In the genomic region with DNA sequence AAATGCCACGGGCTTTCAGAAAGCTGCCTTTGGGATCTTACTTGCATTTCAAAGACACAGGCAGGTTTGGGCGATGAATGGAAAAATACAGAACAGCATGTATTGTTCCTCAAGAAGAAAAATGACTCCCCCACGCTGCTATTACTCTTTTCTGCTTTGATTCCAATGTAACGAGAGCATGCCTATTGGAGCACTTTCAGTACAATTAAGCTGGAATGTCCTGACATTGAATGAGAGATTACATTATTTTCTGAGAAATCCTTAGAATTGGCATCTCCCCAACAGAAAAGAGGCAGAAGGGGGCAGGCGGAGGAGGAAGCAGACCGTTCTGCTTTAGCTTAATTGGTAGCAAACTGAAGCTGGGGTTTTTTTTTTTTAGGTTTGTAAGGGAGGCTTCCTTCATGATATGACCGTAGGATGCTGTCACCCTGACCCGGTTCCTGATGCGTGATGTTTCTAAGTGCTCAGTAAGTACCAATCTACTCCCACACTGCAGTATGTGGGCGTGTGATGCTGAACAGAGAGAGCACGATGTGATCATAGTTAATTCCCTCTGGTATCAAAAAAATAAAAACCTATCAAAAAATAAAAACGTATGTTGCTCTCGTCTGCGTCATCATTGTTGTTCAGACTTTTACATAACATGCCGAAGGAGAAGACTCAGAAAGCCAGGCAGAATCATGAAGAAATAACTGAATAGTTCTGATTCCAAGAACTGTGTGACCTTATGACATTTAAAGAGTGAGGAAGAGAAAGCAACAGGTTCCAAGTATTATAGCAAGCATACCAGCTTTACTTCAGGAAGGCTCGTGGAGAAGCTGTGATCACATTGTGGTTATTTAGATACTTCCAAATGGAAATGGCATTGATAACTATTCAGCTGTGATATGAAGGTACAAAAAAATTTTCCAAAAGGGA, we compare ENCODE assay signal across 11 cellular contexts. TPM values are rescaled to one million over a fixed set of nuclear protein-coding genes. Genes with fewer than 3 reads are reported as not detected.
DNase-seq lines count a peak whose midpoint lies in the region; ATAC-seq and TF ChIP-seq lines count a peak whose summit lies in the region.
"Had no signal": no experiment of that assay in that cellular context is flagged by ENCODE, and none has a peak within 500 bp of the region (broad histone marks: within the 10 kb centered on the region; RNA-seq: fewer than 3 reads in every experiment).

No MANE protein-coding gene starts in this region.

- H3K36me3 Mint-ChIP-seq in chondrocyte (ENCODE audit: low read depth) = peaks cover 11% of the 10 kb centered on the region

- TF ChIP-seq CTCF in ascending aorta (IDR thresholded peaks at IDR 0.05) (no peak), chondrocyte (IDR thresholded peaks at IDR 0.05) (no peak)

- H3K27ac ChIP-seq in ascending aorta (peak overlapping the region; percentile 12 to 57), temporal lobe (ENCODE audit: low read depth, low read length) (peak overlapping the region; percentile 40)
- H3K27ac ChIP-seq: 22Rv1 had no signal

- peaks cover 0 to 8% of the 10 kb centered on the region in 2 donors for H3K36me3 ChIP-seq in ascending aorta

- no peak overlapping the region for H3K27ac Mint-ChIP-seq in chondrocyte (ENCODE audit: unreplicated experiment)

- H3K27me3 Mint-ChIP-seq in chondrocyte (ENCODE audit: low read depth) = peaks cover 7% of the 10 kb centered on the region

- ATAC-seq in left cardiac atrium (peak; percentile 73 to 92), HG02798 (IDR thresholded peaks at IDR 0.05; ENCODE audit: poor library complexity, unreplicated experiment) (no peak)

- H3K4me1 Mint-ChIP-seq in chondrocyte (ENCODE audit: low read depth) = peaks cover 4% of the 10 kb centered on the region

- no peaks in the 10 kb centered on the region for H3K4me1 ChIP-seq in ascending aorta

- H3K9me3 Mint-ChIP-seq in chondrocyte (ENCODE audit: low read depth) = no peaks in the 10 kb centered on the region

- H3K27me3 ChIP-seq in ascending aorta = no peaks in the 10 kb centered on the region
- H3K27me3 ChIP-seq: pancreas had no signal

- DNase-seq in DMS 273 (lab: John Stamatoyannopoulos, UW; ENCODE audit: unreplicated experiment) = peak; percentile 9
- DNase-seq in DMS 273 treated with DMSO at 0.1 percent for 48 hours (lab: John Stamatoyannopoulos, UW) = no peak
- no peak for DNase-seq in ascending aorta (ENCODE audit: low spot score in 2 of 2)
- DNase-seq in left cardiac atrium = peak; percentile 61
- no peak for DNase-seq in activated naive CD4-positive, alpha-beta T cell treated with Interleukin-2 at 50 U/mL for 16 hours
- DNase-seq in chondrocyte (ENCODE audit: low spot score) = no peak
- DNase-seq: effector CD4-positive, alpha-beta T cell; pancreas had no signal

- no peaks in the 10 kb centered on the region for H3K9me3 ChIP-seq in ascending aorta
- H3K9me3 ChIP-seq: pancreas had no signal

- H3K4me3 ChIP-seq in ascending aorta = peak overlapping the region; percentile 21 to 30
- H3K4me3 ChIP-seq: pancreas had no signal

- intact Hi-C loops in ascending aorta (cut with DNase I) (no loop called here), left cardiac atrium (cut with DNase I) (no loop called here)

- no peak overlapping the region for H3K4me3 Mint-ChIP-seq in chondrocyte (ENCODE audit: unreplicated experiment)

RNA-seq across cellular contexts. Expression of a gene that starts 40.5 kb away (rescaled TPM):
- total RNA-seq in ascending aorta (7.6 TPM), left cardiac atrium (10 to 100 TPM; 12.8 to 13.5 TPM), temporal lobe (70.8 TPM), chondrocyte (1.7 to 1.8 TPM (median 1.7 TPM) in 3 replicates)

Comparison
In these comparisons a context has a peak if more than half of its experiments do, and no peak if none do; other contexts are left out.
1. DNase-seq: peak in DMS 273 (single experiment) and left cardiac atrium (single experiment); none in DMS 273 treated with DMSO at 0.1 percent for 48 hours (single experiment), ascending aorta (0 of 2), activated naive CD4-positive, alpha-beta T cell treated with Interleukin-2 at 50 U/mL for 16 hours (single experiment) and chondrocyte (single experiment).